In the genomic region with DNA sequence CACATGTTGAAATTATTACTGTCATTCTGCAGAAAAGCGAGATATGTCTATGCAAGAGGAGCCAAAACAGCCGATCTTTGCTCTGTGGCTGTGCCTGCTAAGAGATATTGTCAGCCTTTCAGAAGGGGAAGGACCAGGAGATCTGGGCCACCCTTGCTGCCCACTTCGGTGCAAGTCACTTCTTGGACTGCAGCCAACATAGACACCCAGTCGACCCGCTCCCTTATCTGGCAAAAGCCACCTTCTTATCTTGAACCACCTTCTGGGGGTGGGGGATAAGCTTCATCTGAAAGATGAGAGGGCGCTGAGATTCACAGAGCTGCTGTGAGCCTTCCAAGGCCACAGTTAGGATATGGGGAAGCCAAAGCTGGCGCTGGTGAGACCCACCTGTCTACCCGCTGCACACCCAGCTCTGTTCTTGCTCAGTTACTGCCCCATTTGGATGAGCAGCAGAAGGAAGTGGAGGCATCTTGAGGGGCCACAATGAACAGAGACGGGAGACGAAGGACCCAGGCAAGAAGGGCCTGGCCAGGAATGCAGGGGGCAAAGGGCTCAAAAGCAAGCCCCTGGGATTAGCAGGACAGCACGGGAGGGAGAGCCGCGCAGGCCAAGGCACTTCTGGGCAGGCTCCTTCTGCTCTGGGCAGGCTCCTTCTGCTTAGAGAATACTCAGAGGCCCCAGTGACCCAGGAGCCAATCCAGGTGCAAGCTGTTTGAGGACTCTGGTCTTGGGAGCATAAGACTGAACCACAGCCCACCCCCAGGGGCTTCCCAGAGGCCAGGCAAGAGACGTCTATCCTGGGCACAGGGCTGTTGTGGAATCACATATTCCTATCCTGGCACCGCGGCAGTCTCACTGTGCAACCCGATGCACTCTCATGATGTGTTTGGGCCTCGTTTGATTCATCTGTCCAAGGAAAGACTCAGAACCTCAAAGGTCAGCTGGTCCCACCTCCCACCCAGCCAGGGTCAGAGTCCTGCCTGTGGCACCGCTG, we compare ENCODE assay signal across 1 cellular context.
TF ChIP-seq lines count a peak whose summit lies in the region.

No MANE protein-coding gene starts in this region.

TF ChIP-seq in H1, 55 proteins besides CTCF, POLR2A, EP300 and RAD21:
- TF ChIP-seq RXRA (IDR thresholded peaks at IDR 0.05; ENCODE audit: insufficient read depth, low read depth, low read length) (no peak), EZH2 (IDR thresholded peaks at IDR 0.05; ENCODE audit: low read depth, low read length, severe bottlenecking) (no peak), GTF2F1 (IDR thresholded peaks at IDR 0.05; ENCODE audit: borderline replicate concordance, low read depth, low read length) (no peak), NRF1 (IDR thresholded peaks at IDR 0.05; ENCODE audit: low read depth, low read length) (no peak), SUZ12 (IDR thresholded peaks at IDR 0.05; ENCODE audit: low read length) (no peak), TEAD4 (IDR thresholded peaks at IDR 0.05; ENCODE audit: low read depth, low read length) (no peak)
TF ChIP-seq in H1: peak in this region for 0.
